In the genomic region with DNA sequence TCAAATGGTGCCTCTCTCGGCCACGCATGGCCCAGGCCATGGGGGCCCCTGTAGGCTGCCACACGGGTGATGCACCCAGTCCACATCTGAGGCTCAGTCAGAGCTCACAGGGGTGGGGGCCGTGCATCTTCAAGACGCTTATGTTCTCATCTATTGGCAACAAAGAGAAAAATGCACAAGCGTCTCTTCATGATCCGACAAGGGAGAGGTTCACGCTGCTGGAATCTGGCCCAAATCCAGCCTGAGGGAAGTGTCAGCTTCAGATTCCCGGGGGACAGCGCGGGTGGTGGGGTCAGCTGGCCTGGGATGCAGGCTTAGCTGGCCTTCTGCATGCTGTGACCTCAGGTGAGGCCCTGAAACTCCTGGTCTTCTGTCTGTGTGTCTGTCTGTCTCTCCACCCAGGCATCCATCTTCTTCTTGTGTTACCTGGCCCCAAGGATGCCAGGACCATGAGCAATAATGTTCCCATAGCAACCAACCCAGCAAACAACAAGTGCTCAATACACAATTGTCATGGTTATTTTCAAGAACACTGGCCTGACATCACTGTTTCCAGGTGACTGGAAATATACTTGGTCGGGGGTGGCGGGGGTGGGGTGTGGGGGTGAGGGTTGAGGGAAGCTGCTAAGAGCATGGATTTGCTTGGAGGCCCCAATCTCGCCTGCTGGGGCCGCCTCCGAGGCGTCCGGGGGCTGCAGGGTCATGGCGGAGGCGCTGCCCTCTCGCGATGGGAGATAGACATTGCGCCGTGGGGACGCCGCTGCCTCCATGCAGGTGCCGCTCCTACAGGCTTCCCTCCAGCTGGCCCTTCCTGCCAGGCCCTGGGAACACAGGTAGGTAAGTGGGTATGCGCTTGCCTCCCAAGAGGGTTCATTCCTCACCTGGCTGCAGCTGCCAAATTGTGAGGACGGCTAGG, we compare ENCODE assay signal across 8 cellular contexts. TPM values are rescaled to one million over a fixed set of nuclear protein-coding genes. Genes with fewer than 3 reads are reported as not detected.
DNase-seq lines count a peak whose midpoint lies in the region; ATAC-seq and TF ChIP-seq lines count a peak whose summit lies in the region.

No MANE protein-coding gene starts in this region.

- peaks cover 0 to 6% (median 0%) of the 10 kb centered on the region in 5 experiments for H3K9me3 Mint-ChIP-seq in brain
- no peaks in the 10 kb centered on the region for H3K9me3 Mint-ChIP-seq in T-helper 2 cell treated with Interferon-gamma antibody and Interleukin-4, amounts not matched to agents 5 μg/mL and 100 μg/mL, for 36 hours

- DNase-seq in DMS79 (lab: John Stamatoyannopoulos, UW) (peak; percentile 26), H7 (peak; percentile 93), lower lobe of right lung (no peak), ureter (ENCODE audit: low spot score) (no peak), Ammon's horn (ENCODE audit: low spot score) (no peak)
- no peak for DNase-seq in T-helper 2 cell treated with Interferon-gamma antibody and Interleukin-4, amounts not matched to agents 5 μg/mL and 100 μg/mL, for 36 hours (ENCODE audit: low spot score)

- H3K27me3 Mint-ChIP-seq in brain = peaks cover 4% of the 10 kb centered on the region
- no peaks in the 10 kb centered on the region for H3K27me3 Mint-ChIP-seq in T-helper 2 cell treated with Interferon-gamma antibody and Interleukin-4, amounts not matched to agents 5 μg/mL and 100 μg/mL, for 36 hours (ENCODE audit: low read depth)

- H3K27me3 ChIP-seq in H7 (ENCODE audit: control insufficient read depth, insufficient read depth, low read length) = no peaks in the 10 kb centered on the region
- no peaks in the 10 kb centered on the region for H3K27me3 ChIP-seq in lower lobe of right lung (ENCODE audit: low read depth)

- H3K36me3 ChIP-seq in H7 (replicated peaks; ENCODE audit: control insufficient read depth, insufficient read depth, low read length) = no peaks in the 10 kb centered on the region
- no peaks in the 10 kb centered on the region for H3K36me3 ChIP-seq in lower lobe of right lung

- peaks cover 30% of the 10 kb centered on the region for H3K4me1 Mint-ChIP-seq in brain
- H3K4me1 Mint-ChIP-seq in T-helper 2 cell treated with Interferon-gamma antibody and Interleukin-4, amounts not matched to agents 5 μg/mL and 100 μg/mL, for 36 hours (ENCODE audit: low read depth) = no peaks in the 10 kb centered on the region

- no peak overlapping the region for H3K27ac ChIP-seq in lower lobe of right lung

- peak; percentile 37 to 54 for TF ChIP-seq CTCF in brain (conservative IDR thresholded peaks at IDR 0.05)
- TF ChIP-seq CTCF in lower lobe of right lung (IDR thresholded peaks at IDR 0.05) = peak; percentile 11

- H3K4me3 ChIP-seq in H7 (ENCODE audit: insufficient read depth, low read depth, low read length) = no peak overlapping the region
- no peak overlapping the region for H3K4me3 ChIP-seq in lower lobe of right lung

- no peak for ATAC-seq in lower lobe of right lung
- ATAC-seq in GM21360 (IDR thresholded peaks at IDR 0.05; ENCODE audit: unreplicated experiment) = no peak

- H3K36me3 Mint-ChIP-seq in brain = peaks cover 11% of the 10 kb centered on the region
- no peaks in the 10 kb centered on the region for H3K36me3 Mint-ChIP-seq in T-helper 2 cell treated with Interferon-gamma antibody and Interleukin-4, amounts not matched to agents 5 μg/mL and 100 μg/mL, for 36 hours (ENCODE audit: low read depth)

- peak overlapping the region in 3 of 5 experiments; percentile 7 to 89 (median 73) for H3K27ac Mint-ChIP-seq in brain
- no peak overlapping the region for H3K27ac Mint-ChIP-seq in T-helper 2 cell treated with Interferon-gamma antibody and Interleukin-4, amounts not matched to agents 5 μg/mL and 100 μg/mL, for 36 hours

- H3K4me3 Mint-ChIP-seq in brain = no peak overlapping the region
- no peak overlapping the region for H3K4me3 Mint-ChIP-seq in T-helper 2 cell treated with Interferon-gamma antibody and Interleukin-4, amounts not matched to agents 5 μg/mL and 100 μg/mL, for 36 hours

- H3K4me1 ChIP-seq in lower lobe of right lung = no peaks in the 10 kb centered on the region

- H3K9me3 ChIP-seq in lower lobe of right lung = no peaks in the 10 kb centered on the region

- intact Hi-C loops in lower lobe of right lung (cut with DNase I) = no loop called here

RNA-seq across cellular contexts. Expression of gene ABLIM2, which starts 48.3 kb away (rescaled TPM):
- 1.6 and 1.9 TPM in 2 replicates for total RNA-seq in H7 (2014; rRNA removed; shearing (Covaris generic))
- polyA plus RNA-seq in brain (ENCODE audit: insufficient read depth, low read depth, low replicate concordance) = 33.5 TPM
- total RNA-seq in lower lobe of right lung = 5.2 TPM
- 8.5 TPM for total RNA-seq in ureter

Comparison
In these comparisons a context has a peak if more than half of its experiments do, and no peak if none do; other contexts are left out.
1. DNase-seq: peak in DMS79 (single experiment) and H7 (single experiment); none in lower lobe of right lung (single experiment), ureter (single experiment), Ammon's horn (single experiment) and T-helper 2 cell treated with Interferon-gamma antibody and Interleukin-4, amounts not matched to agents 5 μg/mL and 100 μg/mL, for 36 hours (single experiment).